Comparison of ENCODE assay signal across 25 cellular contexts in genomic region chr11:2870955-2871720, GRCh38. TPM values are rescaled to one million over a fixed set of nuclear protein-coding genes. Genes with fewer than 3 reads are reported as not detected.
DNase-seq lines count a peak whose midpoint lies in the region; ATAC-seq and TF ChIP-seq lines count a peak whose summit lies in the region.
"Had no signal": no experiment of that assay in that cellular context is flagged by ENCODE, and none has a peak within 500 bp of the region (broad histone marks: within the 10 kb centered on the region; RNA-seq: fewer than 3 reads in every experiment).

No MANE protein-coding gene starts in this region.

- no peak for TF ChIP-seq POLR2A in esophagus muscularis mucosa (IDR thresholded peaks at IDR 0.05; ENCODE audit: low read depth)

- H3K4me3 ChIP-seq in SK-N-SH (ENCODE audit: low read depth in 2 of 2, low read length in 1 of 2) (no peak overlapping the region), esophagus muscularis mucosa (no peak overlapping the region)
- H3K4me3 ChIP-seq: lung, PC-9 had no signal

- no peaks in the 10 kb centered on the region for H3K27me3 ChIP-seq in SK-N-SH (ENCODE audit: insufficient read depth)
- peaks cover 0 to 61% (median 14%) of the 10 kb centered on the region in 4 donors for H3K27me3 ChIP-seq in esophagus muscularis mucosa

- H3K9me3 ChIP-seq in SK-N-SH (no peaks in the 10 kb centered on the region), esophagus muscularis mucosa (peaks cover 0 to 5% (median 0%) of the 10 kb centered on the region in 4 donors)

- no peak for TF ChIP-seq EP300 in SK-N-SH (IDR thresholded peaks at IDR 0.05; ENCODE audit: borderline replicate concordance in 1 of 2, low read depth in 1 of 2, low read length in 1 of 2)
- no peak for TF ChIP-seq EP300 in esophagus muscularis mucosa (IDR thresholded peaks at IDR 0.05)

- H3K27ac Mint-ChIP-seq in glutamatergic neuron (ENCODE audit: unreplicated experiment) = peak overlapping the region; percentile 68
- no peak overlapping the region for H3K27ac Mint-ChIP-seq in type B pancreatic cell
- H3K27ac Mint-ChIP-seq: B cell had no signal

- H4K20me1 ChIP-seq in SK-N-SH (ENCODE audit: insufficient read depth) = no peaks in the 10 kb centered on the region

- no peak overlapping the region for H3K4me2 ChIP-seq in SK-N-SH
- H3K4me2 ChIP-seq: PC-9 had no signal

- H3K9me3 Mint-ChIP-seq in glutamatergic neuron (ENCODE audit: unreplicated experiment) = peaks cover 13% of the 10 kb centered on the region
- H3K9me3 Mint-ChIP-seq in type B pancreatic cell = no peaks in the 10 kb centered on the region

- H3K4me1 Mint-ChIP-seq in glutamatergic neuron (ENCODE audit: low read depth, unreplicated experiment) (peaks cover 17% of the 10 kb centered on the region), type B pancreatic cell (ENCODE audit: unreplicated experiment) (peaks cover 33% of the 10 kb centered on the region)

- H3K79me2 ChIP-seq in SK-N-SH (ENCODE audit: insufficient read depth) = no peaks in the 10 kb centered on the region

- no peak for DNase-seq in SK-N-SH
- peak; percentile 37 for DNase-seq in UCSD-AML1 (lab: John Stamatoyannopoulos, UW; ENCODE audit: unreplicated experiment)
- no peak for DNase-seq in glutamatergic neuron
- DNase-seq in type B pancreatic cell (ENCODE audit: extremely low spot score, unreplicated experiment) = no peak
- no peak for DNase-seq in stimulated activated CD4-positive, alpha-beta T cell treated with anti-CD3 and anti-CD28 coated beads, Interleukin-1b, Interleukin-23, amount 100 ng/mL, for 48 hours
- no peak for DNase-seq in esophagus muscularis mucosa (ENCODE audit: extremely low spot score)
- no peak for DNase-seq in NCI-H187 (lab: John Stamatoyannopoulos, UW)
- DNase-seq: activated CD4-positive, alpha-beta T cell treated with anti-CD3 and anti-CD28 coated beads, Interleukin-2, amount 50 U/mL, for 48 hours; activated naive CD4-positive, alpha-beta T cell treated with Interleukin-2 at 50 U/mL for 16 hours; HCEC 1CT; KG1; NCI-H146; NCI-H2171; NCI-H524; NK-92 treated with Interleukin-12 subunit alpha and Interleukin-12 subunit beta, amount 100 ng/mL, for 24 hours; PC-9; Right ventricle myocardium superior; stimulated activated naive CD4-positive, alpha-beta T cell; SW 1271; T1000 had no signal

- H3K27ac ChIP-seq in SK-N-SH (ENCODE audit: low read depth in 2 of 2, low read length in 1 of 2) (no peak overlapping the region), esophagus muscularis mucosa (replicated peaks in 1 of 4) (no peak overlapping the region)
- H3K27ac ChIP-seq: PC-9 had no signal

- H3K9ac ChIP-seq in SK-N-SH = no peak overlapping the region

- POLR2A ChIA-PET in SK-N-SH (lab: Yijun Ruan, JAX) = no interaction called here

- H3K36me3 Mint-ChIP-seq in glutamatergic neuron (ENCODE audit: unreplicated experiment) (peaks cover 4% of the 10 kb centered on the region), type B pancreatic cell (peaks cover 5% of the 10 kb centered on the region)

- WGBS in SK-N-SH (ENCODE audit: low lambda C conversion rate) = 73% methylated on average over 20 of the region's 24 CpGs
- WGBS in esophagus muscularis mucosa = 75% methylated on average over 21 of the region's 24 CpGs

- TF ChIP-seq CTCF in SK-N-SH (IDR thresholded peaks at IDR 0.05) (no peak), glutamatergic neuron (IDR thresholded peaks at IDR 0.05; ENCODE audit: partially characterized antibody, unreplicated experiment) (no peak), type B pancreatic cell (conservative IDR thresholded peaks at IDR 0.05) (no peak), esophagus muscularis mucosa (IDR thresholded peaks at IDR 0.05) (no peak)

- no peaks in the 10 kb centered on the region for H3K36me3 ChIP-seq in SK-N-SH (replicated peaks in 1 of 2; ENCODE audit: control insufficient read depth in 1 of 2, insufficient read depth in 2 of 2, low read length in 1 of 2)
- H3K36me3 ChIP-seq in esophagus muscularis mucosa = peaks cover 0 to 3% (median 0%) of the 10 kb centered on the region in 4 donors

- H2AFZ ChIP-seq in SK-N-SH (ENCODE audit: low read depth) = no peak overlapping the region
- H2AFZ ChIP-seq: PC-9 had no signal

- H3K27me3 Mint-ChIP-seq in glutamatergic neuron (ENCODE audit: unreplicated experiment) = peaks cover 16% of the 10 kb centered on the region
- peaks cover 48% of the 10 kb centered on the region for H3K27me3 Mint-ChIP-seq in type B pancreatic cell

- no peak for TF ChIP-seq RAD21 in SK-N-SH (IDR thresholded peaks at IDR 0.05; ENCODE audit: low read length)

- H3F3A ChIP-seq in SK-N-SH (replicated peaks; ENCODE audit: insufficient read depth) = no peaks in the 10 kb centered on the region

- CTCF ChIA-PET in SK-N-SH (lab: Yijun Ruan, JAX) = no interaction called here

- intact Hi-C loops in esophagus muscularis mucosa (cut with DNase I) = no loop called here

- no peaks in the 10 kb centered on the region for H3K9me2 ChIP-seq in SK-N-SH

- ATAC-seq in SK-N-SH treated with all-trans-retinoic acid at 6 μM for 48 hours = peak; percentile 22; the same call in 2 of the 3 replicates
- ATAC-seq: activated CD4-positive, CD25-positive, alpha-beta regulatory T cell treated with anti-CD3 and anti-CD28 coated beads, Interleukin-2, amount 50 U/mL, for 24 hours had no signal

- H3K4me1 ChIP-seq in SK-N-SH (ENCODE audit: control insufficient read depth in 1 of 2, insufficient read depth in 2 of 2, low read depth in 1 of 2, low read length in 1 of 2) = peaks cover 0 to 7% of the 10 kb centered on the region in 2 experiments; a peak in 1 of 4 replicates
- peaks cover 2 to 13% (median 9%) of the 10 kb centered on the region in 4 donors for H3K4me1 ChIP-seq in esophagus muscularis mucosa

- H3K4me3 Mint-ChIP-seq in glutamatergic neuron (ENCODE audit: unreplicated experiment) (peak overlapping the region; percentile 73), type B pancreatic cell (peak overlapping the region; percentile 65)
- H3K4me3 Mint-ChIP-seq: B cell had no signal

TF ChIP-seq in SK-N-SH treated with all-trans-retinoic acid at 6 μM for 48 hours, 23 proteins besides CTCF, POLR2A, EP300 and RAD21:
- no peak for TF ChIP-seq BACH2 (CRISPR knock-in tag; IDR thresholded peaks at IDR 0.05; ENCODE audit: borderline replicate concordance)
- no peak for TF ChIP-seq ESRRG (CRISPR knock-in tag; IDR thresholded peaks at IDR 0.05)
- TF ChIP-seq CREB5 (CRISPR knock-in tag; IDR thresholded peaks at IDR 0.05; ENCODE audit: low read depth) = no peak
- no peak for TF ChIP-seq RARB (CRISPR knock-in tag; IDR thresholded peaks at IDR 0.05)
- TF ChIP-seq ZFP3 (CRISPR knock-in tag; IDR thresholded peaks at IDR 0.05) = no peak
- TF ChIP-seq SNAI2 (CRISPR knock-in tag; IDR thresholded peaks at IDR 0.05) = no peak
- no peak for TF ChIP-seq OSR1 (CRISPR knock-in tag; IDR thresholded peaks at IDR 0.05)
- TF ChIP-seq ISL1 (CRISPR knock-in tag; IDR thresholded peaks at IDR 0.05) = no peak
- no peak for TF ChIP-seq ZNF70 (CRISPR knock-in tag; IDR thresholded peaks at IDR 0.05)

TF ChIP-seq in SK-N-SH, 30 proteins besides CTCF, POLR2A, EP300 and RAD21 (continues in another document):
- TF ChIP-seq NFIC (IDR thresholded peaks at IDR 0.05; ENCODE audit: borderline replicate concordance) (no peak), GABPA (IDR thresholded peaks at IDR 0.05; ENCODE audit: low read depth) (no peak), MXI1 (IDR thresholded peaks at IDR 0.05; ENCODE audit: low read depth, low read length) (no peak), RFX5 (IDR thresholded peaks at IDR 0.05; ENCODE audit: low read length) (no peak), SIN3A (IDR thresholded peaks at IDR 0.05; ENCODE audit: borderline replicate concordance, low read depth, low read length) (no peak), USF1 (IDR thresholded peaks at IDR 0.05; ENCODE audit: borderline replicate concordance, low read depth) (no peak), TEAD4 (IDR thresholded peaks at IDR 0.05; ENCODE audit: borderline replicate concordance, insufficient read depth) (no peak), FOXJ3 (CRISPR knock-in tag; IDR thresholded peaks at IDR 0.05) (no peak), RCOR1 (IDR thresholded peaks at IDR 0.05; ENCODE audit: low read length) (no peak), TCF12 (IDR thresholded peaks at IDR 0.05) (no peak), EZH2phosphoT487 (IDR thresholded peaks at IDR 0.05; ENCODE audit: borderline replicate concordance, low read depth) (no peak), IRF3 (IDR thresholded peaks at IDR 0.05; ENCODE audit: low read depth, low read length) (no peak)

RNA-seq across cellular contexts. Expression of gene CDKN1C, which starts 14.4 kb away (rescaled TPM):
- polyA plus RNA-seq in SK-N-SH (2012; rRNA removed) = 1.1 and 1.6 TPM in 2 replicates
- polyA plus RNA-seq in SK-N-SH (2012; cell fraction: cytosol; rRNA removed) = 1.2 and 1.7 TPM in 2 replicates
- 2.4 and 4.2 TPM in 2 replicates for polyA plus RNA-seq in SK-N-SH (2012; cell fraction: nucleus; rRNA removed)
- 391 TPM for total RNA-seq in glutamatergic neuron (ENCODE audit: unreplicated experiment)
- total RNA-seq in type B pancreatic cell (ENCODE audit: low replicate concordance) = 108 and 140 TPM in 2 replicates
- total RNA-seq in esophagus muscularis mucosa = 100 to 1,000 TPM; 153 to 349 (median 186) TPM

RNA-seq across cellular contexts. Expression of gene PHLDA2, which starts 58.1 kb away (rescaled TPM):
- polyA plus RNA-seq in SK-N-SH (2012; rRNA removed) = 16.2 and 23.6 TPM in 2 replicates
- 15.9 and 26.1 TPM in 2 replicates for polyA plus RNA-seq in SK-N-SH (2012; cell fraction: cytosol; rRNA removed)
- 15.9 and 37.1 TPM in 2 replicates for polyA plus RNA-seq in SK-N-SH (2012; cell fraction: nucleus; rRNA removed)
- total RNA-seq in glutamatergic neuron (ENCODE audit: unreplicated experiment) (1.2 TPM), type B pancreatic cell (ENCODE audit: low replicate concordance) (3.7 and 14.2 TPM in 2 replicates), esophagus muscularis mucosa (1 to 10 TPM in 2 of 4 donors, under 1 TPM in 2; 0.83 to 2.3 (median 1.3) TPM)
- total RNA-seq: B cell had no signal
- polyA plus RNA-seq: neural cell had no signal
